Comparison of ENCODE assay signal across 8 cellular contexts in genomic region chr17:50482516-50482915, GRCh38.
DNase-seq lines count a peak whose midpoint lies in the region; ATAC-seq and TF ChIP-seq lines count a peak whose summit lies in the region.

No MANE protein-coding gene starts in this region.

- no peaks in the 10 kb centered on the region for H3K36me3 ChIP-seq in KMS-11 (ENCODE audit: insufficient read depth)

- ATAC-seq in GM21526 (IDR thresholded peaks at IDR 0.05; ENCODE audit: low FRiP score, unreplicated experiment): no peak

- H2AFZ ChIP-seq in KMS-11 (ENCODE audit: low read depth): peak overlapping the region; percentile 44; the same call in 1 of the 2 replicates

- no peak overlapping the region for H3K4me3 ChIP-seq in KMS-11 (IDR thresholded peaks at IDR 0.05; ENCODE audit: insufficient read depth, low read depth, low read length)

- H3K4me2 ChIP-seq in KMS-11: peak overlapping the region; percentile 64

- peak overlapping the region; percentile 14; the same call in 1 of the 2 replicates for H3K27ac ChIP-seq in KMS-11

- H3K79me2 ChIP-seq in KMS-11 (ENCODE audit: insufficient read depth, low read depth): peaks cover 11% of the 10 kb centered on the region; the same call in 1 of the 2 replicates

- H3K4me1 ChIP-seq in KMS-11 (ENCODE audit: low read depth, poor library complexity, severe bottlenecking): peaks cover 26% of the 10 kb centered on the region

- no peaks in the 10 kb centered on the region for H4K20me1 ChIP-seq in KMS-11 (ENCODE audit: insufficient read depth)

- peak; percentile 97 for TF ChIP-seq CTCF in KMS-11 (conservative IDR thresholded peaks at IDR 0.05; ENCODE audit: low read depth, low read length)

- peak; percentile 95 for DNase-seq in GM04504 (ENCODE audit: low read depth)
- peak; percentile 73 for DNase-seq in SHP77 treated with DMSO at 0.1 percent for 48 hours (lab: John Stamatoyannopoulos, UW)
- DNase-seq in activated naive CD4-positive, alpha-beta T cell (lab: John Stamatoyannopoulos, UW): peak; percentile 14 to 43 (median 38)
- DNase-seq in foreskin melanocyte: peak; percentile 84
- DNase-seq in non-pigmented ciliary epithelial cell (ENCODE audit: low read depth): peak; percentile 81
- peak; percentile 96 for DNase-seq in stromal cell of bone marrow (ENCODE audit: low read depth)

- no peak overlapping the region for H3K9ac ChIP-seq in KMS-11

- no peaks in the 10 kb centered on the region for H3K27me3 ChIP-seq in KMS-11 (ENCODE audit: insufficient read depth, low read depth)

Comparison
In these comparisons a context has a peak if more than half of its experiments do, and no peak if none do; other contexts are left out.
1. DNase-seq: peak in every context shown above with its lines; median percentile 96 in stromal cell of bone marrow; 95 in GM04504; 84 in foreskin melanocyte; 81 in non-pigmented ciliary epithelial cell; 73 in SHP77 treated with DMSO at 0.1 percent for 48 hours; 38 in activated naive CD4-positive, alpha-beta T cell.